In the genomic region with DNA sequence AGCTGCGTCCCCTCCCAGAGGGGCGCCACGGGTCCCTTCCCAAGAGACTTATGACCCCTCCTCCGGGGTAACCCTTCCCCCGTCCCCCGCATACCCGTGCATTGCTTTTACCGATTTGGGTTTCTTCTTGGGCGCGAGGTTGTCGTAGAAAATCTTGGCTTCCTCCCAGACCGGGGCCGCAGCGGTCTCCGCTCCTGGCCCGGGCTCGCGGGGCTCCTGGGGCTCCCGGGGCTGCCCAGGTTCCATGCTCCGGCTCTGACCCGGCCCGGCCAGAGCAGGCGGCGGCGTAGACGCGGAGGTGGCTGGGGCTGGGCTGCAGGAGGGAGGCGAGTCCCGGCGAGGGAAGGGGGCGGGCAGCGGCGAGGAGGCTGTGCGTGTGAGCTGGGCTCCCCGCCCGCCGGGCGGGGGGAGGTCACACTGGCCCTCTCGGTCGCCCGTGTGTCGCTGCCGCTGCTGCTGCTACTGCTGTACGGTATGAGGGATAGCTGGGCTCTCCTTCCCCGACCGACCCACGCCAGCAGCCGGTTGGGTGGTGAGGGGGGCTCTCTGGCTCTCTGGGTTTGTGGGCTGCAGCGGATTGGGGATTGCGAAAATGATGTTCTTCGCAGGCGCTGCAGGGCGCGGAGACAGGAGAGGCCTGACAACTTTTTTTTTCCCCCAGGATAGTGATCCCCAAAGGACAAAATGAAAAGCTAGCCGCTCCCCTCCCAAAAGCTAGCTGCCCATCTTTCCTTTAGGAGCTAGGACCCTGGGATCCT, we compare ENCODE assay signal across 8 cellular contexts. TPM values are rescaled to one million over a fixed set of nuclear protein-coding genes. Genes with fewer than 3 reads are reported as not detected.
DNase-seq lines count a peak whose midpoint lies in the region; ATAC-seq and TF ChIP-seq lines count a peak whose summit lies in the region.

A gene (minus strand): TSS at position 315 of the 758 bp plus-strand sequence. CDS start 69 bp downstream, at position 246.

- peak within 1 kb of the TSS; percentile 41; the same call in 1 of the 2 replicates for H3K27ac ChIP-seq in BLaER1
- no peak within 1 kb of the TSS for H3K27ac ChIP-seq in HUES6 (ENCODE audit: low read depth, low read length)
- no peak within 1 kb of the TSS for H3K27ac ChIP-seq in parathyroid adenoma

- no peaks in the 10 kb centered on the region for H3K9me3 ChIP-seq in BLaER1
- no peaks in the 10 kb centered on the region for H3K9me3 ChIP-seq in HUES6 (ENCODE audit: control insufficient read depth, insufficient read depth, low read depth, low read length)
- no peaks in the 10 kb centered on the region for H3K9me3 ChIP-seq in parathyroid adenoma (ENCODE audit: control insufficient read depth, low read length)

- DNase-seq in activated effector memory CD4-positive, alpha-beta T cell treated with anti-CD3 and anti-CD28 coated beads, Interleukin-2, amount 50 U/mL, for 16 hours, result peak; percentile 76
- DNase-seq in Right ventricle myocardium inferior (ENCODE audit: missing footprints), result peak; percentile 75
- no peak for DNase-seq in ureter (ENCODE audit: low spot score)
- DNase-seq in mesenteric fat pad (ENCODE audit: low spot score), result no peak

- ATAC-seq in Right ventricle myocardium inferior (peak; percentile 86), GM19463 (IDR thresholded peaks at IDR 0.05; ENCODE audit: unreplicated experiment) (no peak)

- peak within 1 kb of the TSS; percentile 78 for H3K9ac ChIP-seq in BLaER1
- no peak within 1 kb of the TSS for H3K9ac ChIP-seq in HUES6 (ENCODE audit: low read length)
- H3K9ac ChIP-seq in parathyroid adenoma, result no peak within 1 kb of the TSS

- peak within 1 kb of the TSS; percentile 94 for H3K4me2 ChIP-seq in BLaER1
- H3K4me2 ChIP-seq in parathyroid adenoma (ENCODE audit: low read length), result peak within 1 kb of the TSS; percentile 55

- H3K36me3 ChIP-seq in BLaER1 (no peaks in the 10 kb centered on the region), HUES6 (ENCODE audit: control insufficient read depth, insufficient read depth, low read length) (no peaks in the 10 kb centered on the region), parathyroid adenoma (ENCODE audit: control insufficient read depth, insufficient read depth, low read length) (no peaks in the 10 kb centered on the region)

- peaks cover 31% of the 10 kb centered on the region for H3K4me1 ChIP-seq in BLaER1
- H3K4me1 ChIP-seq in HUES6 (ENCODE audit: control insufficient read depth, insufficient read depth, low read length), result peaks cover 4% of the 10 kb centered on the region; the same call in 1 of the 2 replicates
- no peaks in the 10 kb centered on the region for H3K4me1 ChIP-seq in parathyroid adenoma

- no peak for TF ChIP-seq CTCF in parathyroid adenoma (IDR thresholded peaks at IDR 0.05)

- H4K20me1 ChIP-seq in BLaER1, result no peaks in the 10 kb centered on the region

- H3K27me3 ChIP-seq in BLaER1 (peaks cover 22% of the 10 kb centered on the region), HUES6 (ENCODE audit: control insufficient read depth, insufficient read depth, low read length) (peaks cover 99% of the 10 kb centered on the region), parathyroid adenoma (ENCODE audit: control insufficient read depth, insufficient read depth, low read length) (no peaks in the 10 kb centered on the region)

- no peaks in the 10 kb centered on the region for H3K79me2 ChIP-seq in parathyroid adenoma

- H3K4me3 ChIP-seq in BLaER1, result peak within 1 kb of the TSS; percentile 72
- H3K4me3 ChIP-seq in HUES6 (ENCODE audit: low read depth, low read length), result peak within 1 kb of the TSS; percentile 52
- H3K4me3 ChIP-seq in parathyroid adenoma (ENCODE audit: low read depth, low read length), result peak within 1 kb of the TSS; percentile 43

- intact Hi-C loops in Right ventricle myocardium inferior (cut with DNase I), result loop anchor here (5.0 kb wide), 1 partner anchor 45 kb away; no protein-coding TSS in a partner anchor

- H2AFZ ChIP-seq in parathyroid adenoma, result peak within 1 kb of the TSS; percentile 42

RNA-seq across cellular contexts. Expression of the gene that starts here (rescaled TPM):
- total RNA-seq in Right ventricle myocardium inferior (31.3 TPM), ureter (not detected), mesenteric fat pad (0.42 TPM)

Comparison
In these comparisons a context has a peak if more than half of its experiments do, and no peak if none do; other contexts are left out.
1. RNA of the gene that starts here (total RNA-seq): 31.3 TPM in Right ventricle myocardium inferior (single experiment); 0.42 TPM in mesenteric fat pad (single experiment) and not detected in ureter (single experiment); every median in the first group is over 10 times any median in the second.
2. DNase-seq: peak in activated effector memory CD4-positive, alpha-beta T cell treated with anti-CD3 and anti-CD28 coated beads, Interleukin-2, amount 50 U/mL, for 16 hours (single experiment) and Right ventricle myocardium inferior (single experiment); none in ureter (single experiment) and mesenteric fat pad (single experiment).
3. Peak in every context shown above with its lines, with median percentiles within 50 percentile points of each other: H3K4me3 ChIP-seq.